ENCODE assay signal across 28 cellular contexts in the genomic region with DNA sequence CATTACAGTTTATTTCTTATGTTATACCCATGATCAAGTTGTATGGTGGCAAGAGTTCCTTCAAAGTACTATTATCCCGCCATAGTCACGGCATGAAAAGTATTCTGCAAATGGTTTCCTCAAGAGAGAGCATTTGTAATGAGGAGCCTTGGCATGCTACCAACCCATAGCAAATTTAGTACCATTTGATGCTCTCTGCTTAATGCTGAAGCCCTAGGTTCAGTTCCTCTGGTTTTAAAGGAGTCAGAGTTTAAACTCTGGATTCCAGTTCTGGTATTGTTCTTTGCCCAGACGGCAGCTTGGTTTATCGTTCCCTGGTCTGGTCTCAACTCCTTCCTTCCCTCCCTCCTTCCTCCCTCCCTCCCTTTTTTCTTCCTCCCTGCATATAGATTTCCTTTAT.
DNase-seq lines count a peak whose midpoint lies in the region; ATAC-seq and TF ChIP-seq lines count a peak whose summit lies in the region.
"Had no signal": no experiment of that assay in that cellular context is flagged by ENCODE, and none has a peak within 500 bp of the region (broad histone marks: within the 10 kb centered on the region; RNA-seq: fewer than 3 reads in every experiment).

No MANE protein-coding gene starts in this region.

- TF ChIP-seq CTCF in astrocyte of the spinal cord (IDR thresholded peaks at IDR 0.05; ENCODE audit: low read depth, low read length): no peak
- TF ChIP-seq CTCF in thoracic aorta (IDR thresholded peaks at IDR 0.05): no peak
- TF ChIP-seq CTCF in gastroesophageal sphincter (IDR thresholded peaks at IDR 0.05): no peak

- H3K27ac Mint-ChIP-seq in stimulated activated effector memory CD8-positive, alpha-beta T cell treated with anti-CD3 and anti-CD28 coated beads, Interleukin-12 subunit alpha, Interleukin-12 subunit beta, amount 100 ng/mL, for 72 hours: no peak overlapping the region
- H3K27ac Mint-ChIP-seq: activated CD8-positive, alpha-beta T cell treated with anti-CD3 and anti-CD28 coated beads for 36 hours; activated T-helper 17 cell treated with anti-CD3 and anti-CD28 coated beads, Interleukin-2, amount 50 U/mL, for 72 hours; naive thymus-derived CD8-positive, alpha-beta T cell; stimulated activated naive B cell treated with anti-CD40 and anti-IgM and Interleukin-4, amounts not matched to agents 10 μg/mL and 1 μg/mL and 100 μg/mL, for 72 hours had no signal

- no peak for TF ChIP-seq POLR2A in gastroesophageal sphincter (IDR thresholded peaks at IDR 0.05)

- peak; percentile 76 for DNase-seq in astrocyte of the spinal cord (ENCODE audit: low read depth, low spot score)
- DNase-seq in iris pigment epithelial cell (ENCODE audit: low read depth): peak; percentile 16
- no peak for DNase-seq in thoracic aorta (ENCODE audit: low spot score)
- DNase-seq in stimulated activated effector memory CD8-positive, alpha-beta T cell treated with anti-CD3 and anti-CD28 coated beads, Interleukin-12 subunit alpha, Interleukin-12 subunit beta, amount 100 ng/mL, for 72 hours (ENCODE audit: low spot score in 2 of 2): no peak
- DNase-seq: activated CD8-positive, alpha-beta T cell treated with anti-CD3 and anti-CD28 coated beads for 36 hours; activated naive CD4-positive, alpha-beta T cell treated with anti-CD3 and anti-CD28 coated beads, Interleukin-2, amount 50 U/mL, for 16 hours; amniotic stem cell; cortex of kidney; DND-41; Karpas-422; kidney glomerular epithelial cell; naive thymus-derived CD8-positive, alpha-beta T cell; NCI-H2029 treated with DMSO at 0.1 percent for 48 hours; NCI-H2227 treated with DMSO at 0.1 percent for 48 hours; NCI-H526 treated with DMSO at 0.1 percent for 48 hours; PC-9; psoas muscle; SHP77 treated with DMSO at 0.1 percent for 48 hours; stimulated activated naive B cell treated with anti-CD40 and anti-IgM and Interleukin-4, amounts not matched to agents 10 μg/mL and 1 μg/mL and 100 μg/mL, for 72 hours; substantia nigra had no signal

- peaks cover 9 to 34% of the 10 kb centered on the region in 2 donors for H3K4me1 ChIP-seq in thoracic aorta (ENCODE audit: control insufficient read depth in 1 of 2, low read depth in 2 of 2)
- peaks cover 0 to 16% (median 0%) of the 10 kb centered on the region in 3 donors for H3K4me1 ChIP-seq in gastroesophageal sphincter
- H3K4me1 ChIP-seq: psoas muscle had no signal

- H3K27ac ChIP-seq in thoracic aorta: peak overlapping the region; percentile 65 to 71
- no peak overlapping the region for H3K27ac ChIP-seq in gastroesophageal sphincter
- H3K27ac ChIP-seq: cardiac muscle cell, PC-9, psoas muscle had no signal

- no peaks in the 10 kb centered on the region for H3K4me1 Mint-ChIP-seq in stimulated activated effector memory CD8-positive, alpha-beta T cell treated with anti-CD3 and anti-CD28 coated beads, Interleukin-12 subunit alpha, Interleukin-12 subunit beta, amount 100 ng/mL, for 72 hours
- H3K4me1 Mint-ChIP-seq: activated T-helper 17 cell treated with anti-CD3 and anti-CD28 coated beads, Interleukin-2, amount 50 U/mL, for 72 hours had no signal

- H3K36me3 Mint-ChIP-seq in stimulated activated effector memory CD8-positive, alpha-beta T cell treated with anti-CD3 and anti-CD28 coated beads, Interleukin-12 subunit alpha, Interleukin-12 subunit beta, amount 100 ng/mL, for 72 hours: no peaks in the 10 kb centered on the region
- H3K36me3 Mint-ChIP-seq: mesothelial cell of epicardium; naive thymus-derived CD8-positive, alpha-beta T cell; stimulated activated naive B cell treated with anti-CD40 and anti-IgM and Interleukin-4, amounts not matched to agents 10 μg/mL and 1 μg/mL and 100 μg/mL, for 72 hours had no signal

- H3K9me3 Mint-ChIP-seq in stimulated activated effector memory CD8-positive, alpha-beta T cell treated with anti-CD3 and anti-CD28 coated beads, Interleukin-12 subunit alpha, Interleukin-12 subunit beta, amount 100 ng/mL, for 72 hours: peaks cover 4% of the 10 kb centered on the region
- H3K9me3 Mint-ChIP-seq: activated CD8-positive, alpha-beta T cell treated with anti-CD3 and anti-CD28 coated beads for 36 hours; activated T-helper 17 cell treated with anti-CD3 and anti-CD28 coated beads, Interleukin-2, amount 50 U/mL, for 72 hours; mesothelial cell of epicardium; naive thymus-derived CD8-positive, alpha-beta T cell; stimulated activated naive B cell treated with anti-CD40 and anti-IgM and Interleukin-4, amounts not matched to agents 10 μg/mL and 1 μg/mL and 100 μg/mL, for 72 hours; type B pancreatic cell had no signal

- no peaks in the 10 kb centered on the region for H3K9me3 ChIP-seq in thoracic aorta
- H3K9me3 ChIP-seq in gastroesophageal sphincter: no peaks in the 10 kb centered on the region
- H3K9me3 ChIP-seq: psoas muscle had no signal

- 59 to 100% methylated on average over 1 to 2 of the region's 4 CpGs for WGBS in gastroesophageal sphincter (ENCODE audit: low coverage in 1 of 2), 2 donors

- ATAC-seq in thoracic aorta (ENCODE audit: insufficient number of reproducible peaks, low FRiP score, low read depth): no peak
- ATAC-seq in stimulated activated effector memory CD8-positive, alpha-beta T cell treated with anti-CD3 and anti-CD28 coated beads, Interleukin-12 subunit alpha, Interleukin-12 subunit beta, amount 100 ng/mL, for 72 hours: no peak
- no peak for ATAC-seq in gastroesophageal sphincter
- ATAC-seq in GM19397 (IDR thresholded peaks at IDR 0.05; ENCODE audit: unreplicated experiment): no peak
- ATAC-seq: activated CD8-positive, alpha-beta T cell treated with anti-CD3 and anti-CD28 coated beads for 36 hours; activated T-helper 17 cell treated with anti-CD3 and anti-CD28 coated beads, Interleukin-2, amount 50 U/mL, for 72 hours; esophagus mucosa; naive thymus-derived CD8-positive, alpha-beta T cell; stimulated activated naive B cell treated with anti-CD40 and anti-IgM and Interleukin-4, amounts not matched to agents 10 μg/mL and 1 μg/mL and 100 μg/mL, for 72 hours had no signal

- in situ Hi-C loops in astrocyte of the spinal cord (cut with HindIII; ENCODE audit: low sequenced_read_pairs): no loop called here

- H3K4me3 Mint-ChIP-seq in stimulated activated effector memory CD8-positive, alpha-beta T cell treated with anti-CD3 and anti-CD28 coated beads, Interleukin-12 subunit alpha, Interleukin-12 subunit beta, amount 100 ng/mL, for 72 hours: no peak overlapping the region
- H3K4me3 Mint-ChIP-seq: activated CD8-positive, alpha-beta T cell treated with anti-CD3 and anti-CD28 coated beads for 36 hours; activated T-helper 17 cell treated with anti-CD3 and anti-CD28 coated beads, Interleukin-2, amount 50 U/mL, for 72 hours; mesothelial cell of epicardium; naive thymus-derived CD8-positive, alpha-beta T cell; stimulated activated naive B cell treated with anti-CD40 and anti-IgM and Interleukin-4, amounts not matched to agents 10 μg/mL and 1 μg/mL and 100 μg/mL, for 72 hours; type B pancreatic cell had no signal

- H3K4me3 ChIP-seq in astrocyte of the spinal cord (ENCODE audit: low read depth, low read length) (no peak overlapping the region), thoracic aorta (peak overlapping the region; percentile 24), gastroesophageal sphincter (no peak overlapping the region)
- H3K4me3 ChIP-seq: cardiac muscle cell, PC-9, psoas muscle had no signal

- H3K36me3 ChIP-seq in thoracic aorta: peaks cover 4% of the 10 kb centered on the region
- H3K36me3 ChIP-seq in gastroesophageal sphincter: peaks cover 0 to 5% of the 10 kb centered on the region in 2 donors
- H3K36me3 ChIP-seq: cardiac muscle cell had no signal

- H3K27me3 ChIP-seq in thoracic aorta (replicated peaks; ENCODE audit: insufficient read depth): no peaks in the 10 kb centered on the region
- H3K27me3 ChIP-seq in gastroesophageal sphincter: no peaks in the 10 kb centered on the region
- H3K27me3 ChIP-seq: cardiac muscle cell had no signal

- no peak for TF ChIP-seq EP300 in gastroesophageal sphincter (IDR thresholded peaks at IDR 0.05)

TF ChIP-seq in PFSK-1, 5 proteins besides CTCF, POLR2A, EP300 and RAD21:
- TF ChIP-seq FOXP2 (optimal IDR thresholded peaks at IDR 0.05; ENCODE audit: borderline replicate concordance, extremely low read depth, extremely low read length, insufficient read depth): no peak
- TF ChIP-seq, protein P1, sequence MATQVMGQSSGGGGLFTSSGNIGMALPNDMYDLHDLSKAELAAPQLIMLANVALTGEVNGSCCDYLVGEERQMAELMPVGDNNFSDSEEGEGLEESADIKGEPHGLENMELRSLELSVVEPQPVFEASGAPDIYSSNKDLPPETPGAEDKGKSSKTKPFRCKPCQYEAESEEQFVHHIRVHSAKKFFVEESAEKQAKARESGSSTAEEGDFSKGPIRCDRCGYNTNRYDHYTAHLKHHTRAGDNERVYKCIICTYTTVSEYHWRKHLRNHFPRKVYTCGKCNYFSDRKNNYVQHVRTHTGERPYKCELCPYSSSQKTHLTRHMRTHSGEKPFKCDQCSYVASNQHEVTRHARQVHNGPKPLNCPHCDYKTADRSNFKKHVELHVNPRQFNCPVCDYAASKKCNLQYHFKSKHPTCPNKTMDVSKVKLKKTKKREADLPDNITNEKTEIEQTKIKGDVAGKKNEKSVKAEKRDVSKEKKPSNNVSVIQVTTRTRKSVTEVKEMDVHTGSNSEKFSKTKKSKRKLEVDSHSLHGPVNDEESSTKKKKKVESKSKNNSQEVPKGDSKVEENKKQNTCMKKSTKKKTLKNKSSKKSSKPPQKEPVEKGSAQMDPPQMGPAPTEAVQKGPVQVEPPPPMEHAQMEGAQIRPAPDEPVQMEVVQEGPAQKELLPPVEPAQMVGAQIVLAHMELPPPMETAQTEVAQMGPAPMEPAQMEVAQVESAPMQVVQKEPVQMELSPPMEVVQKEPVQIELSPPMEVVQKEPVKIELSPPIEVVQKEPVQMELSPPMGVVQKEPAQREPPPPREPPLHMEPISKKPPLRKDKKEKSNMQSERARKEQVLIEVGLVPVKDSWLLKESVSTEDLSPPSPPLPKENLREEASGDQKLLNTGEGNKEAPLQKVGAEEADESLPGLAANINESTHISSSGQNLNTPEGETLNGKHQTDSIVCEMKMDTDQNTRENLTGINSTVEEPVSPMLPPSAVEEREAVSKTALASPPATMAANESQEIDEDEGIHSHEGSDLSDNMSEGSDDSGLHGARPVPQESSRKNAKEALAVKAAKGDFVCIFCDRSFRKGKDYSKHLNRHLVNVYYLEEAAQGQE (IDR thresholded peaks at IDR 0.05; ENCODE audit: insufficient read depth in 1 of 2, low read depth in 2 of 2, low read length in 2 of 2): no peak
- no peak for TF ChIP-seq POLR2AphosphoS5 (IDR thresholded peaks at IDR 0.05; ENCODE audit: low read depth, low read length)
- 0 out of 2 replicates have a peak, but pooled peaks have one; percentile 44 for TF ChIP-seq SIN3A (IDR thresholded peaks at IDR 0.05; ENCODE audit: borderline replicate concordance, insufficient read depth, low read length)
- TF ChIP-seq TAF1 (IDR thresholded peaks at IDR 0.05; ENCODE audit: borderline replicate concordance, insufficient read depth, low read length): no peak
TF ChIP-seq in PFSK-1: peak in this region for 1.

Comparison
In these comparisons a context has a peak if more than half of its experiments do, and no peak if none do; other contexts are left out.
1. DNase-seq: peak in astrocyte of the spinal cord (single experiment) and iris pigment epithelial cell (single experiment); none in thoracic aorta (single experiment) and stimulated activated effector memory CD8-positive, alpha-beta T cell treated with anti-CD3 and anti-CD28 coated beads, Interleukin-12 subunit alpha, Interleukin-12 subunit beta, amount 100 ng/mL, for 72 hours (0 of 2).
2. H3K27ac ChIP-seq: peak in thoracic aorta (2 of 2); none in gastroesophageal sphincter (0 of 4).